Comparison of ENCODE assay signal across 11 cellular contexts in genomic region chr3:13021141-13021933, GRCh38. TPM values are rescaled to one million over a fixed set of nuclear protein-coding genes. Genes with fewer than 3 reads are reported as not detected.
DNase-seq lines count a peak whose midpoint lies in the region; ATAC-seq, FAIRE-seq and TF ChIP-seq lines count a peak whose summit lies in the region.
"Had no signal": no experiment of that assay in that cellular context is flagged by ENCODE, and none has a peak within 500 bp of the region (broad histone marks: within the 10 kb centered on the region; RNA-seq: fewer than 3 reads in every experiment).

No MANE protein-coding gene starts in this region.

- no peaks in the 10 kb centered on the region for H3K9me3 Mint-ChIP-seq in neural crest cell
- no peaks in the 10 kb centered on the region for H3K9me3 Mint-ChIP-seq in WTC11
- no peaks in the 10 kb centered on the region for H3K9me3 Mint-ChIP-seq in activated naive CD4-positive, alpha-beta T cell treated with anti-CD3 and anti-CD28 coated beads for 36 hours

- no peaks in the 10 kb centered on the region for H3K27me3 ChIP-seq in GM12878 (replicated peaks in 1 of 2; ENCODE audit: control insufficient read depth in 2 of 2, insufficient read depth in 2 of 2, low read length in 1 of 2)
- H3K27me3 ChIP-seq: upper lobe of left lung had no signal

- intact Hi-C loops in GM12878 (cut with micrococcal nuclease; ENCODE audit: unreplicated experiment): loop anchor here (2.0 kb wide), 1 partner anchor 27 kb away; no protein-coding TSS in a partner anchor
- intact Hi-C loops in activated naive CD4-positive, alpha-beta T cell treated with anti-CD3 and anti-CD28 coated beads for 36 hours (cut with micrococcal nuclease): no loop called here

- H3K36me3 ChIP-seq in GM12878 (ENCODE audit: control insufficient read depth in 2 of 2, insufficient read depth in 2 of 2, low read length in 1 of 2): peaks cover 0 to 2% of the 10 kb centered on the region in 2 experiments; a peak in 1 of 4 replicates
- H3K36me3 ChIP-seq: upper lobe of left lung had no signal

- no TSS peak for BruUV-seq in GM12878 (replicated peaks; lab: Mats Ljungman, UMichigan)

- no peaks in the 10 kb centered on the region for H3K36me3 Mint-ChIP-seq in neural crest cell (ENCODE audit: low read depth)
- H3K36me3 Mint-ChIP-seq in WTC11: no peaks in the 10 kb centered on the region
- H3K36me3 Mint-ChIP-seq in activated naive CD4-positive, alpha-beta T cell treated with anti-CD3 and anti-CD28 coated beads for 36 hours (ENCODE audit: low read depth): no peaks in the 10 kb centered on the region

- no peak for TF ChIP-seq POLR2A in GM12878 (IDR thresholded peaks at IDR 0.05; ENCODE audit: low read depth, low read length)

- no peak for FAIRE-seq in GM12878 (lab: Jason Lieb, UNC)
- FAIRE-seq: bronchial epithelial cell, RCC 7860 had no signal

- in situ Hi-C loops in G401 (cut with HindIII; ENCODE audit: low sequenced_read_pairs): no loop called here
- in situ Hi-C loops in GM12878 (cut with MboI): no loop called here

- RAD21 ChIA-PET in GM12878 (lab: Charles Lee; ENCODE audit: unreplicated experiment): interaction anchor here (0.9 to 6.5 kb wide), 8 partner anchors 9 to 50 kb away, joined by 3 to 89 read pairs (median 8); no protein-coding TSS in a partner anchor

- ATAC-seq in HG03432 (IDR thresholded peaks at IDR 0.05; ENCODE audit: unreplicated experiment): peak; percentile 12
- ATAC-seq in GM12878: peak; percentile 18
- no peak for ATAC-seq in HG02642 (IDR thresholded peaks at IDR 0.05; ENCODE audit: poor library complexity, unreplicated experiment)
- no peak for ATAC-seq in WTC11

- H3K79me2 ChIP-seq in GM12878 (ENCODE audit: control insufficient read depth, insufficient read depth, low read length): peaks cover 65% of the 10 kb centered on the region

- CTCF ChIA-PET in GM12878 (lab: Yijun Ruan, JAX) (interaction anchor here (1.1 to 4.1 kb wide), 10 partner anchors 16 to 153 kb away, joined by 3 to 20 read pairs (median 6); no protein-coding TSS in a partner anchor), WTC11 (lab: Charles Lee) (interaction anchor here (1.2 kb wide), 1 partner anchor 22 kb away, joined by 3 read pairs; no protein-coding TSS in a partner anchor)
- CTCF ChIA-PET in activated naive CD4-positive, alpha-beta T cell treated with anti-CD3 and anti-CD28 coated beads for 36 hours (lab: Charles Lee): no interaction called here

- H3K4me3 Mint-ChIP-seq in neural crest cell: no peak overlapping the region
- H3K4me3 Mint-ChIP-seq in WTC11: no peak overlapping the region
- no peak overlapping the region for H3K4me3 Mint-ChIP-seq in activated naive CD4-positive, alpha-beta T cell treated with anti-CD3 and anti-CD28 coated beads for 36 hours

- H3K4me2 ChIP-seq in GM12878 (ENCODE audit: control insufficient read depth, insufficient read depth): peak overlapping the region; percentile 93

- H3K4me1 Mint-ChIP-seq in neural crest cell (peaks cover 45% of the 10 kb centered on the region), WTC11 (peaks cover 43% of the 10 kb centered on the region)
- H3K4me1 Mint-ChIP-seq in activated naive CD4-positive, alpha-beta T cell treated with anti-CD3 and anti-CD28 coated beads for 36 hours (ENCODE audit: low read depth): peaks cover 16% of the 10 kb centered on the region

- TF ChIP-seq CTCF in GM12878 (IDR thresholded peaks at IDR 0.05 in 2 of 3, conservative IDR thresholded peaks at IDR 0.05 in 1 of 3; ENCODE audit: control insufficient read depth in 2 of 3, extremely low read depth in 1 of 3, insufficient read depth in 1 of 3, low read depth in 3 of 3, low read length in 3 of 3) (no peak), neural crest cell (conservative IDR thresholded peaks at IDR 0.05) (no peak), WTC11 (IDR thresholded peaks at IDR 0.05) (no peak)

- H3K9me3 ChIP-seq in GM12878 (replicated peaks; ENCODE audit: control insufficient read depth, insufficient read depth, low read length): no peaks in the 10 kb centered on the region
- H3K9me3 ChIP-seq: upper lobe of left lung had no signal

- peaks cover 45% of the 10 kb centered on the region for H3K4me1 ChIP-seq in GM12878 (ENCODE audit: control insufficient read depth, insufficient read depth, low read length)

- peak overlapping the region; percentile 70 for H3K4me3 ChIP-seq in GM12878

- H3K27ac ChIP-seq in GM12878 (ENCODE audit: control insufficient read depth, insufficient read depth): peak overlapping the region; percentile 99

- H3K9ac ChIP-seq in GM12878 (ENCODE audit: control insufficient read depth, insufficient read depth, low read length): peak overlapping the region; percentile 69

- no peaks in the 10 kb centered on the region for H3K27me3 Mint-ChIP-seq in neural crest cell (ENCODE audit: low read depth)
- no peaks in the 10 kb centered on the region for H3K27me3 Mint-ChIP-seq in WTC11 (ENCODE audit: low read depth)
- no peaks in the 10 kb centered on the region for H3K27me3 Mint-ChIP-seq in activated naive CD4-positive, alpha-beta T cell treated with anti-CD3 and anti-CD28 coated beads for 36 hours (ENCODE audit: low read depth)

- peak overlapping the region; percentile 63 for H2AFZ ChIP-seq in GM12878 (ENCODE audit: control insufficient read depth, low read depth, low read length)

- TF ChIP-seq EP300 in GM12878 (IDR thresholded peaks at IDR 0.05; ENCODE audit: borderline replicate concordance in 1 of 2, control insufficient read depth in 1 of 2, low read depth in 2 of 2, low read length in 2 of 2): no peak

- H4K20me1 ChIP-seq in GM12878 (ENCODE audit: control insufficient read depth, insufficient read depth): no peaks in the 10 kb centered on the region

- DNase-seq in G401 (ENCODE audit: low spot score): peak; percentile 69
- no peak for DNase-seq in GM12878 (ENCODE audit: low read depth, low spot score)
- no peak for DNase-seq in neural crest cell (ENCODE audit: low read depth, low spot score)
- DNase-seq in WTC11 (ENCODE audit: low spot score): no peak
- DNase-seq in activated T-cell treated with anti-CD3 and anti-CD28 coated beads, Interleukin-2, amount 50 U/mL, for 48 hours: no peak
- no peak for DNase-seq in activated naive CD4-positive, alpha-beta T cell treated with anti-CD3 and anti-CD28 coated beads for 36 hours
- DNase-seq: upper lobe of left lung had no signal

- no peak for TF ChIP-seq RAD21 in GM12878 (IDR thresholded peaks at IDR 0.05; ENCODE audit: insufficient read depth, low read depth, low read length)

- SMC1A ChIA-PET in GM12878 (lab: Charles Lee; ENCODE audit: uncharacterized antibody, unreplicated experiment): interaction anchor here (1.1 to 6.7 kb wide), 6 partner anchors 8 to 49 kb away, joined by 4 to 123 read pairs (median 23); no protein-coding TSS in a partner anchor

- POLR2A ChIA-PET in GM12878 (lab: Charles Lee) (interaction anchor here (1.2 to 7.1 kb wide), 8 partner anchors 12 to 90 kb away, joined by 3 to 170 read pairs (median 18); no protein-coding TSS in a partner anchor), WTC11 (lab: Charles Lee) (no interaction called here)

- peak overlapping the region; percentile 20 for H3K27ac Mint-ChIP-seq in neural crest cell (ENCODE audit: unreplicated experiment)
- H3K27ac Mint-ChIP-seq in WTC11: no peak overlapping the region
- H3K27ac Mint-ChIP-seq in activated naive CD4-positive, alpha-beta T cell treated with anti-CD3 and anti-CD28 coated beads for 36 hours: no peak overlapping the region

- under 1% methylated on average over 25 of the region's 25 CpGs for WGBS in GM12878 (ENCODE audit: insufficient coverage, insufficient replicate concordance, low lambda C conversion rate, missing lambda C conversion rate)

TF ChIP-seq in GM12878, 131 proteins besides CTCF, POLR2A, EP300 and RAD21 (continues in another document):
- TF ChIP-seq MEF2A (IDR thresholded peaks at IDR 0.05; ENCODE audit: insufficient read depth, low read depth, low read length): no peak

RNA-seq across cellular contexts. Expression of gene IQSEC1, which starts 51.9 kb away (rescaled TPM):
- 6.5 and 10.7 TPM in 2 replicates for total RNA-seq in G401 (2014; rRNA removed; shearing (Covaris generic))
- 241 and 274 TPM in 2 replicates for total RNA-seq in GM12878 (2013; cell fraction: nucleolus; rRNA removed)
- total RNA-seq in GM12878 (2014; rRNA removed) (13.8 and 16.3 TPM in 2 replicates), GM12878 (2014; rRNA removed; fragmentation: Illumina TruSeq; extraction: Trizol) (6.4 TPM in 2 replicates), GM12878 (2021) (48.6 and 55.2 TPM in 2 replicates), neural crest cell (31.3 and 32.1 TPM in 2 replicates), WTC11 (2021) (35.0 to 37.2 TPM (median 36.4 TPM) in 3 replicates)
- polyA plus RNA-seq in GM12878 (2011; ENCODE audit: low read depth): 8.1 TPM
- polyA plus RNA-seq in GM12878 (2011; rRNA removed) (4.2 and 6.7 TPM in 2 replicates), GM12878 (2014; fragmentation: Illumina TruSeq; extraction: Trizol) (10.2 and 15.1 TPM in 2 replicates), GM12878 (2014; fragmentation: Nextera tagmentation; extraction: Ambion mirVana) (1 to 10 TPM in 1 of 2 experiments, under 1 TPM in 1; 0.92 to 2.0 TPM), GM12878 (2014; rRNA removed) (17.9 and 23.3 TPM in 2 replicates), GM12878 (2016; fragmentation: Nextera tagmentation; extraction: Ambion mirVana) (1 to 10 TPM; 8.1 to 9.0 TPM)
- 6.3 and 8.5 TPM in 2 replicates for polyA plus RNA-seq in GM12878 (2011; cell fraction: cytosol; rRNA removed)
- 45.6 and 48.9 TPM in 2 replicates for polyA plus RNA-seq in GM12878 (2011; cell fraction: nucleus; rRNA removed)
- 17.9 and 26.7 TPM in 2 replicates for polyA plus RNA-seq in GM12878 (2012)
- 14.2 and 22.2 TPM in 2 replicates for polyA minus RNA-seq in GM12878 (2011; rRNA and poly(A)+ RNA removed)
- 11.4 and 16.2 TPM in 2 replicates for polyA minus RNA-seq in GM12878 (2011; cell fraction: cytosol; rRNA and poly(A)+ RNA removed)
- 53.2 and 58.7 TPM in 2 replicates for polyA minus RNA-seq in GM12878 (2011; cell fraction: nucleus; rRNA and poly(A)+ RNA removed)
- 10 to 100 TPM; 38.6 to 39.3 TPM for total RNA-seq in activated naive CD4-positive, alpha-beta T cell treated with anti-CD3 and anti-CD28 coated beads for 36 hours

Comparison
In these comparisons a context has a peak if more than half of its experiments do, and no peak if none do; other contexts are left out.
1. ATAC-seq: peak in HG03432 (single experiment) and GM12878 (single experiment); none in HG02642 (single experiment) and WTC11 (single experiment).